ENCODE assay signal across 7 cellular contexts in genomic region chr16:18969050-18969854, GRCh38. TPM values are rescaled to one million over a fixed set of nuclear protein-coding genes. Genes with fewer than 3 reads are reported as not detected.
A peak's percentile ranks its signal among the peaks of the same experiment; 100 is the strongest.
DNase-seq lines count a peak whose midpoint lies in the region; ATAC-seq, FAIRE-seq and TF ChIP-seq lines count a peak whose summit lies in the region.

No MANE protein-coding gene starts in this region.

- TF ChIP-seq EP300 in sigmoid colon (IDR thresholded peaks at IDR 0.05), result no peak

- peak overlapping the region; percentile 14 for H3K4me3 ChIP-seq in GM12875 (ENCODE audit: low read depth, low read length)
- peak overlapping the region; percentile 32 for H3K4me3 ChIP-seq in astrocyte (ENCODE audit: insufficient read depth, low read depth, low read length)
- H3K4me3 ChIP-seq in sigmoid colon, result peak overlapping the region in 3 of 4 donors; percentile 26 to 36 (median 36)

- H3K4me1 ChIP-seq in astrocyte (ENCODE audit: insufficient read depth, low read length) (peaks cover 5% of the 10 kb centered on the region), sigmoid colon (peaks cover 0 to 4% (median 0%) of the 10 kb centered on the region in 4 donors)

- H3K27ac Mint-ChIP-seq in astrocyte (ENCODE audit: unreplicated experiment), result no peak overlapping the region

- TF ChIP-seq CTCF in GM12875 (IDR thresholded peaks at IDR 0.05; ENCODE audit: borderline replicate concordance, insufficient read depth, low read depth, low read length) (peak; percentile 86), astrocyte (IDR thresholded peaks at IDR 0.05; ENCODE audit: insufficient read depth, low read depth, low read length) (peak; percentile 87), sigmoid colon (IDR thresholded peaks at IDR 0.05) (peak; percentile 38 to 87 (median 83))

- H3K4me2 ChIP-seq in astrocyte (ENCODE audit: low read length), result peak overlapping the region; percentile 82

- no peaks in the 10 kb centered on the region for H4K20me1 ChIP-seq in astrocyte (ENCODE audit: insufficient read depth, low read length)

- H3K9me3 ChIP-seq in astrocyte (ENCODE audit: insufficient read depth, low read depth, low read length) (no peaks in the 10 kb centered on the region), sigmoid colon (no peaks in the 10 kb centered on the region)

- WGBS in sigmoid colon, 2 donors, result 23 to 26% methylated on average over 18 of the region's 18 CpGs

- peak overlapping the region; percentile 17 for H3K9ac ChIP-seq in astrocyte (ENCODE audit: low read length)

- H3K27me3 ChIP-seq in astrocyte (ENCODE audit: insufficient read depth, low read length) (no peaks in the 10 kb centered on the region), sigmoid colon (no peaks in the 10 kb centered on the region)

- no peak for TF ChIP-seq POLR2A in sigmoid colon (IDR thresholded peaks at IDR 0.05)

- peak overlapping the region; percentile 27 for H2AFZ ChIP-seq in astrocyte (ENCODE audit: low read depth, low read length)

- H3K79me2 ChIP-seq in astrocyte (ENCODE audit: insufficient read depth, low read length), result no peaks in the 10 kb centered on the region

- H3K4me3 Mint-ChIP-seq in astrocyte (ENCODE audit: unreplicated experiment), result peak overlapping the region; percentile 42

- no peaks in the 10 kb centered on the region for H3K4me1 Mint-ChIP-seq in astrocyte (ENCODE audit: low read depth, unreplicated experiment)

- intact Hi-C loops in sigmoid colon (cut with DNase I), result loop anchor here (2.0 to 10.0 kb wide), 2 partner anchors 64 to 168 kb away; partner anchors contain the start of gene ARL6IP1

- H3K9me3 Mint-ChIP-seq in astrocyte (ENCODE audit: unreplicated experiment), result no peaks in the 10 kb centered on the region

- H3K27ac ChIP-seq in astrocyte (ENCODE audit: low read depth, low read length) (no peak overlapping the region), sigmoid colon (no peak overlapping the region)

- DNase-seq in NCI-H146 treated with DMSO at 0.1 percent for 48 hours (lab: John Stamatoyannopoulos, UW; ENCODE audit: unreplicated experiment), result peak; percentile 88
- peak; percentile 81 for DNase-seq in T1000 (lab: John Stamatoyannopoulos, UW)
- DNase-seq in astrocyte (ENCODE audit: low read depth), result peak; percentile 22
- peak; percentile 12 to 91 (median 72) for DNase-seq in hypothalamus (lab: John Stamatoyannopoulos, UW)
- DNase-seq in sigmoid colon, result peak; percentile 89

- FAIRE-seq in astrocyte (lab: Jason Lieb, UNC), result no peak

- ATAC-seq in GM18519 (IDR thresholded peaks at IDR 0.05; ENCODE audit: low FRiP score, unreplicated experiment), result no peak

- peaks cover 2% of the 10 kb centered on the region for H3K27me3 Mint-ChIP-seq in astrocyte (ENCODE audit: low read depth, unreplicated experiment)

- H3K36me3 Mint-ChIP-seq in astrocyte (ENCODE audit: low read depth, unreplicated experiment), result no peaks in the 10 kb centered on the region

- H3K36me3 ChIP-seq in astrocyte (ENCODE audit: insufficient read depth, low read length) (no peaks in the 10 kb centered on the region), sigmoid colon (no peaks in the 10 kb centered on the region)

RNA-seq across cellular contexts. Expression of gene TMC7, which starts 14.5 kb away (rescaled TPM):
- total RNA-seq in astrocyte (4.7 and 6.7 TPM in 2 replicates), sigmoid colon (under 1 TPM; 0.16 to 0.55 (median 0.38) TPM)
- 1 to 10 TPM in 2 of 3 donors, under 1 TPM in 1; 0.46 to 3.1 (median 1.8) TPM for polyA plus RNA-seq in sigmoid colon

RNA-seq across cellular contexts. Expression of gene SMG1, which starts 43.0 kb away (rescaled TPM):
- total RNA-seq in astrocyte, result 82.8 and 97.4 TPM in 2 replicates
- total RNA-seq in sigmoid colon, result 100 to 1,000 TPM in 1 of 4 donors, 10 to 100 TPM in 3; 72.8 to 112 (median 75.7) TPM
- 10 to 100 TPM in 1 of 3 donors, 1 to 10 TPM in 2; 6.0 to 23.0 (median 7.8) TPM for polyA plus RNA-seq in sigmoid colon

Comparison
In these comparisons a context has a peak if more than half of its experiments do, and no peak if none do; other contexts are left out.
1. DNase-seq: peak in every context shown above with its lines; median percentile 89 in sigmoid colon; 88 in NCI-H146 treated with DMSO at 0.1 percent for 48 hours; 81 in T1000; 72 in hypothalamus; 22 in astrocyte.